1 cellular context compared by ENCODE assay signal in genomic region chr10:22927661-22928403, GRCh38.
TF ChIP-seq lines count a peak whose summit lies in the region.

Gene ARMC3 (plus strand): TSS chr10:22928053. CDS start chr10:22931997, 3,944 bp downstream.

TF ChIP-seq in HepG2, 621 proteins besides CTCF, POLR2A, EP300 and RAD21 (continued from another document):
- TF ChIP-seq ZNF407 (CRISPR knock-in tag; IDR thresholded peaks at IDR 0.05; ENCODE audit: not compliant biosample characterization), result peak; percentile 43
- no peak for TF ChIP-seq ONECUT2 (CRISPR knock-in tag; IDR thresholded peaks at IDR 0.05)
- no peak for TF ChIP-seq ZNF296 (CRISPR knock-in tag; conservative IDR thresholded peaks at IDR 0.05)
- TF ChIP-seq ZNF629 (CRISPR knock-in tag; conservative IDR thresholded peaks at IDR 0.05), result peak; percentile 51
- no peak for TF ChIP-seq DMTF1 (CRISPR knock-in tag; IDR thresholded peaks at IDR 0.05)
- no peak for TF ChIP-seq MIER3 (CRISPR knock-in tag; IDR thresholded peaks at IDR 0.05; ENCODE audit: borderline replicate concordance)
- no peak; the same call in 1 of the 2 replicates for TF ChIP-seq KDM5B (CRISPR knock-in tag; IDR thresholded peaks at IDR 0.05; ENCODE audit: borderline replicate concordance)
- no peak for TF ChIP-seq ZFP82 (CRISPR knock-in tag; IDR thresholded peaks at IDR 0.05; ENCODE audit: borderline replicate concordance)
- no peak for TF ChIP-seq ZNF883 (CRISPR knock-in tag; IDR thresholded peaks at IDR 0.05; ENCODE audit: not compliant biosample characterization)
- no peak for TF ChIP-seq ARID2 (CRISPR knock-in tag; IDR thresholded peaks at IDR 0.05; ENCODE audit: borderline replicate concordance)
- TF ChIP-seq ZNF687 (CRISPR knock-in tag; IDR thresholded peaks at IDR 0.05), result peak; percentile 58
- no peak; the same call in 1 of the 2 replicates for TF ChIP-seq ZNF598 (CRISPR knock-in tag; IDR thresholded peaks at IDR 0.05; ENCODE audit: borderline replicate concordance)
- TF ChIP-seq TRIM24 (CRISPR knock-in tag; IDR thresholded peaks at IDR 0.05), result no peak
- TF ChIP-seq ASH2L (IDR thresholded peaks at IDR 0.05; ENCODE audit: insufficient read length, low read depth, low read length), result peak; percentile 19
- TF ChIP-seq HMGA1 (CRISPR knock-in tag; conservative IDR thresholded peaks at IDR 0.05), result no peak
- TF ChIP-seq CSRNP1 (CRISPR knock-in tag; IDR thresholded peaks at IDR 0.05), result no peak
- no peak for TF ChIP-seq TAF15 (IDR thresholded peaks at IDR 0.05; ENCODE audit: low read depth, low read length, poor library complexity, severe bottlenecking)
- peak; percentile 45 for TF ChIP-seq SAP130 (CRISPR knock-in tag; IDR thresholded peaks at IDR 0.05; ENCODE audit: low read depth)
- peak; percentile 39; the same call in 1 of the 2 replicates for TF ChIP-seq KDM2A (CRISPR knock-in tag; IDR thresholded peaks at IDR 0.05; ENCODE audit: borderline replicate concordance, low read depth)
- TF ChIP-seq PRMT3 (CRISPR knock-in tag; IDR thresholded peaks at IDR 0.05; ENCODE audit: borderline replicate concordance, low read depth), result 0 out of 2 replicates have a peak, but pooled peaks have one; percentile 42
